ENCODE assay signal across 9 cellular contexts in the genomic region with DNA sequence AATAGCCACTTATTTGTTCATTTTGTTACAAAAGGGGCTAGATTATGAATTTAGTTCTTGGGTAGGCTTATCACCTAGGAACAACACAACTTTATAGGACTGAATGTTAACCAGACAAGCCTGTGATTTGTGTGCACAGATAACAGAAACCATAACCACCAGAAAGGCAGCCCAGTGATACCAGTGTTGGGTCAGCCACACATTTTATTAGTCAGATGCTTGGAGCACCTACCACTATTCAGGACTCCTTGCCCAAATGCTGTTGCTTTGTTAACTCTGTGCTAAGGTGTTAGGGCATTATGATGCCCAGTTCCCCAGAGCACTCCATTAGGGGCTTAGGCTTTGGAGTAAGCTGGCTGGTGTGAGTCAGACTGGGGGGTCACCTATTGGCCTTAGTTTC. TPM values are rescaled to one million over a fixed set of nuclear protein-coding genes. Genes with fewer than 3 reads are reported as not detected.
DNase-seq lines count a peak whose midpoint lies in the region; ATAC-seq and FAIRE-seq lines count a peak whose summit lies in the region.
"Had no signal": no experiment of that assay in that cellular context is flagged by ENCODE, and none has a peak within 500 bp of the region (broad histone marks: within the 10 kb centered on the region; RNA-seq: fewer than 3 reads in every experiment).

No MANE protein-coding gene starts in this region.

- H3K4me1 ChIP-seq in small intestine (ENCODE audit: control insufficient read depth in 2 of 2, insufficient read depth in 1 of 2, low read depth in 1 of 2, low read length in 1 of 2): peaks cover 3 to 7% of the 10 kb centered on the region in 2 donors

- DNase-seq in activated CD8-positive, alpha-beta memory T cell treated with anti-CD3 and anti-CD28 coated beads, Interleukin-2, amount 10 ng/mL, durations not matched to agents 7 days and 5 days: peak; percentile 58
- no peak for DNase-seq in activated CD8-positive, alpha-beta memory T cell treated with anti-CD3 and anti-CD28 coated beads for 24 hours
- DNase-seq in activated naive CD8-positive, alpha-beta T cell treated with anti-CD3 and anti-CD28 coated beads for 36 hours: no peak
- DNase-seq in small intestine (no peak), cerebellum (ENCODE audit: low spot score) (no peak), NCI-H1048 (lab: John Stamatoyannopoulos, UW) (no peak)

- H3K27me3 ChIP-seq in small intestine (ENCODE audit: control insufficient read depth in 2 of 2, insufficient read depth in 2 of 2, low read length in 2 of 2): no peaks in the 10 kb centered on the region
- H3K27me3 ChIP-seq: BLaER1 had no signal

- H3K27ac Mint-ChIP-seq in activated CD8-positive, alpha-beta memory T cell treated with anti-CD3 and anti-CD28 coated beads, Interleukin-2, amount 10 ng/mL, durations not matched to agents 7 days and 5 days: no peak overlapping the region
- H3K27ac Mint-ChIP-seq in activated naive CD8-positive, alpha-beta T cell treated with anti-CD3 and anti-CD28 coated beads for 36 hours: peak overlapping the region; percentile 61
- H3K27ac Mint-ChIP-seq in stimulated activated naive CD8-positive, alpha-beta T cell treated with anti-CD3 and anti-CD28 coated beads, Interleukin-15, Interleukin-2, amounts not matched to agents 100 ng/mL and 50 ng/mL, for 24 hours: peak overlapping the region; percentile 65

- peak overlapping the region in 1 of 2 donors; percentile 34 for H3K27ac ChIP-seq in small intestine (ENCODE audit: low read depth in 1 of 2, low read length in 1 of 2)
- H3K27ac ChIP-seq: BLaER1 had no signal

- no peaks in the 10 kb centered on the region for H3K27me3 Mint-ChIP-seq in activated CD8-positive, alpha-beta memory T cell treated with anti-CD3 and anti-CD28 coated beads, Interleukin-2, amount 10 ng/mL, durations not matched to agents 7 days and 5 days
- no peaks in the 10 kb centered on the region for H3K27me3 Mint-ChIP-seq in activated naive CD8-positive, alpha-beta T cell treated with anti-CD3 and anti-CD28 coated beads for 36 hours
- H3K27me3 Mint-ChIP-seq in stimulated activated naive CD8-positive, alpha-beta T cell treated with anti-CD3 and anti-CD28 coated beads, Interleukin-15, Interleukin-2, amounts not matched to agents 100 ng/mL and 50 ng/mL, for 24 hours: no peaks in the 10 kb centered on the region

- no peaks in the 10 kb centered on the region for H3K9me3 Mint-ChIP-seq in activated CD8-positive, alpha-beta memory T cell treated with anti-CD3 and anti-CD28 coated beads, Interleukin-2, amount 10 ng/mL, durations not matched to agents 7 days and 5 days (ENCODE audit: low read depth)
- peaks cover 8% of the 10 kb centered on the region for H3K9me3 Mint-ChIP-seq in activated naive CD8-positive, alpha-beta T cell treated with anti-CD3 and anti-CD28 coated beads for 36 hours
- no peaks in the 10 kb centered on the region for H3K9me3 Mint-ChIP-seq in stimulated activated naive CD8-positive, alpha-beta T cell treated with anti-CD3 and anti-CD28 coated beads, Interleukin-15, Interleukin-2, amounts not matched to agents 100 ng/mL and 50 ng/mL, for 24 hours

- H3K36me3 ChIP-seq in small intestine (ENCODE audit: control insufficient read depth in 2 of 2, insufficient read depth in 2 of 2, low read length in 2 of 2): no peaks in the 10 kb centered on the region
- H3K36me3 ChIP-seq: BLaER1 had no signal

- peaks cover 17% of the 10 kb centered on the region for H3K36me3 Mint-ChIP-seq in activated CD8-positive, alpha-beta memory T cell treated with anti-CD3 and anti-CD28 coated beads, Interleukin-2, amount 10 ng/mL, durations not matched to agents 7 days and 5 days
- H3K36me3 Mint-ChIP-seq in activated naive CD8-positive, alpha-beta T cell treated with anti-CD3 and anti-CD28 coated beads for 36 hours: peaks cover 30% of the 10 kb centered on the region
- H3K36me3 Mint-ChIP-seq in stimulated activated naive CD8-positive, alpha-beta T cell treated with anti-CD3 and anti-CD28 coated beads, Interleukin-15, Interleukin-2, amounts not matched to agents 100 ng/mL and 50 ng/mL, for 24 hours (ENCODE audit: low read depth): peaks cover 13% of the 10 kb centered on the region

- no peak overlapping the region for H3K4me3 ChIP-seq in small intestine (ENCODE audit: low read depth in 1 of 2, low read length in 2 of 2)
- H3K4me3 ChIP-seq: BLaER1 had no signal

- H3K4me3 Mint-ChIP-seq in activated CD8-positive, alpha-beta memory T cell treated with anti-CD3 and anti-CD28 coated beads, Interleukin-2, amount 10 ng/mL, durations not matched to agents 7 days and 5 days: no peak overlapping the region
- H3K4me3 Mint-ChIP-seq in activated naive CD8-positive, alpha-beta T cell treated with anti-CD3 and anti-CD28 coated beads for 36 hours: no peak overlapping the region
- peak overlapping the region; percentile 45 for H3K4me3 Mint-ChIP-seq in stimulated activated naive CD8-positive, alpha-beta T cell treated with anti-CD3 and anti-CD28 coated beads, Interleukin-15, Interleukin-2, amounts not matched to agents 100 ng/mL and 50 ng/mL, for 24 hours

- FAIRE-seq in small intestine (lab: Jason Lieb, UNC): no peak

- no peaks in the 10 kb centered on the region for H3K9me3 ChIP-seq in small intestine (ENCODE audit: control insufficient read depth, low read depth)
- H3K9me3 ChIP-seq: BLaER1 had no signal

- CTCF ChIA-PET in activated CD8-positive, alpha-beta memory T cell treated with anti-CD3 and anti-CD28 coated beads, Interleukin-2, amount 10 ng/mL, durations not matched to agents 7 days and 5 days (lab: Charles Lee): no interaction called here

- peaks cover 45% of the 10 kb centered on the region for H3K4me1 Mint-ChIP-seq in activated CD8-positive, alpha-beta memory T cell treated with anti-CD3 and anti-CD28 coated beads, Interleukin-2, amount 10 ng/mL, durations not matched to agents 7 days and 5 days
- H3K4me1 Mint-ChIP-seq in activated naive CD8-positive, alpha-beta T cell treated with anti-CD3 and anti-CD28 coated beads for 36 hours: peaks cover 68% of the 10 kb centered on the region
- peaks cover 91% of the 10 kb centered on the region for H3K4me1 Mint-ChIP-seq in stimulated activated naive CD8-positive, alpha-beta T cell treated with anti-CD3 and anti-CD28 coated beads, Interleukin-15, Interleukin-2, amounts not matched to agents 100 ng/mL and 50 ng/mL, for 24 hours (ENCODE audit: low read depth)

- ATAC-seq in activated CD8-positive, alpha-beta memory T cell treated with anti-CD3 and anti-CD28 coated beads, Interleukin-2, amount 10 ng/mL, durations not matched to agents 7 days and 5 days: peak; percentile 66
- ATAC-seq in HG02870 (IDR thresholded peaks at IDR 0.05; ENCODE audit: unreplicated experiment): peak; percentile 80

RNA-seq across cellular contexts. Expression of gene PLCL2, which starts 22.5 kb away (rescaled TPM):
- 10 to 100 TPM; 24.4 to 36.8 TPM for total RNA-seq in activated CD8-positive, alpha-beta memory T cell treated with anti-CD3 and anti-CD28 coated beads, Interleukin-2, amount 10 ng/mL, durations not matched to agents 7 days and 5 days
- 10 to 100 TPM; 19.1 to 19.6 TPM for total RNA-seq in activated naive CD8-positive, alpha-beta T cell treated with anti-CD3 and anti-CD28 coated beads for 36 hours
- 10 to 100 TPM in 1 of 3 donors, 1 to 10 TPM in 2; 4.0 to 14.3 (median 6.5) TPM for polyA plus RNA-seq in small intestine
- 54.8 TPM for total RNA-seq in cerebellum
